ENCODE assay signal across 8 cellular contexts in the genomic region with DNA sequence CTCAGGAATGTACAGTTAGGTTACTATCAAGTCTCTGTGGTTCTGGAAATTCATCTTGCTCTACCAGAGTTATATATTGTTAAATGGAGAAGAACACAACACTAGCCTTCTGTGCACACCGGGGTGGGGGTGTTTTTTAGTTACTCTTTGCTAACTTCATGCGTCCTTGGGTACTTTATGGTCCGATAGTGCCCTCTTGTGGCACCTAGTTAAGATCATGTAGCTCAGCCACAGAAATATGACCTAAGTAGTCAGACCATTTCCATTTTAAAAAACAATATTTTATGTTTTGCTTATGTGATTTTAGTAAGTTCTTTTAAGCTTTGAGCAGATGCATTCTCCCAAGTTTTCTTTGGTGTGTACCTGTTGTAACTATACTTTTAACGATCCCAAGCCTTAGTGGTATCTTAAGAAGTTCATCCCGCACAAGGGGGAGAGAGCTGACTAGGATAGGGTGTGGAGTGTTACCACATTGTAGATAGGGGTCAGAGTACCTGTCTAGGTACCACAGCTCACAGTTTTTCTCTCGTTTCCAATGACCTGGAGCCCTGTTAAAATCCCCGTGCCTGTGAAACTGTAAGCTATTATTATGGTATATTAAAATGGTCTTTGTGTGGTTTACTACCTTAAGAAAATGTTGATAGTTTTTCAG. TPM values are rescaled to one million over a fixed set of nuclear protein-coding genes. Genes with fewer than 3 reads are reported as not detected.
DNase-seq lines count a peak whose midpoint lies in the region; ATAC-seq and TF ChIP-seq lines count a peak whose summit lies in the region.

No MANE protein-coding gene starts in this region.

- H3K27ac ChIP-seq in SU-DHL-6 (ENCODE audit: low read depth, low read length) = peak overlapping the region; percentile 36; the same call in 1 of the 2 replicates

- H3K36me3 ChIP-seq in SU-DHL-6 (ENCODE audit: low read length) = peaks cover 52% of the 10 kb centered on the region

- peak; percentile 64 for DNase-seq in NCI-H1436 (lab: John Stamatoyannopoulos, UW)
- peak; percentile 73 for DNase-seq in amniotic stem cell (lab: John Stamatoyannopoulos, UW)
- DNase-seq in left ventricle myocardium superior = no peak
- peak; percentile 71 for DNase-seq in sciatic nerve (ENCODE audit: low spot score)
- DNase-seq in posterior vena cava (ENCODE audit: low spot score) = no peak

- H3K27me3 ChIP-seq in SU-DHL-6 (ENCODE audit: low read length) = no peaks in the 10 kb centered on the region

- H3F3A ChIP-seq in SU-DHL-6 (ENCODE audit: insufficient read depth) = peaks cover 31% of the 10 kb centered on the region

- H3K4me2 ChIP-seq in SU-DHL-6 (ENCODE audit: low read depth, low read length, poor library complexity, severe bottlenecking) = peak overlapping the region; percentile 11

- H3K9me2 ChIP-seq in SU-DHL-6 (replicated peaks; ENCODE audit: insufficient read depth, low read length) = no peaks in the 10 kb centered on the region

- H3K9me3 ChIP-seq in SU-DHL-6 (ENCODE audit: insufficient read depth, low read length) = no peaks in the 10 kb centered on the region

- H3K9ac ChIP-seq in SU-DHL-6 (ENCODE audit: low read length) = no peak overlapping the region

- intact Hi-C loops in left ventricle myocardium superior (cut with micrococcal nuclease) (loop anchor here (5.0 kb wide), 1 partner anchor 138 kb away; the partner anchor contains the start of gene TRAPPC3), sciatic nerve (cut with DNase I) (loop anchor here (5.0 kb wide), 1 partner anchor 138 kb away; the partner anchor contains the start of gene TRAPPC3), posterior vena cava (cut with DNase I) (loop anchor here (2.0 to 5.0 kb wide), 3 partner anchors 123 to 188 kb away; no protein-coding TSS in a partner anchor)

- no peaks in the 10 kb centered on the region for H4K20me1 ChIP-seq in SU-DHL-6 (ENCODE audit: low read depth, low read length)

- H3K4me3 ChIP-seq in SU-DHL-6 (ENCODE audit: insufficient read depth, low read length, poor library complexity, severe bottlenecking) = no peak overlapping the region

- ATAC-seq in left ventricle myocardium superior (peak; percentile 81), sciatic nerve (peak; percentile 91), GM18868 (IDR thresholded peaks at IDR 0.05; ENCODE audit: unreplicated experiment) (no peak)

- peaks cover 31% of the 10 kb centered on the region for H3K79me2 ChIP-seq in SU-DHL-6 (ENCODE audit: insufficient read depth, low read length)

- peak; percentile 65 for TF ChIP-seq CTCF in GM12873 (IDR thresholded peaks at IDR 0.05; ENCODE audit: insufficient read depth, low read depth, low read length, missing control alignments)
- peak; percentile 61 for TF ChIP-seq CTCF in SU-DHL-6 (IDR thresholded peaks at IDR 0.05; ENCODE audit: insufficient read depth, low read length, poor library complexity, severe bottlenecking)

- H2AFZ ChIP-seq in SU-DHL-6 (ENCODE audit: low read depth, low read length, severe bottlenecking) = no peak overlapping the region

RNA-seq across cellular contexts. Expression of gene SH3D21, which starts 20.6 kb away (rescaled TPM):
- total RNA-seq in left ventricle myocardium superior = 1.1 TPM
- 9.8 TPM for total RNA-seq in sciatic nerve
- 1 to 10 TPM; 1.6 to 2.8 TPM for total RNA-seq in posterior vena cava

RNA-seq across cellular contexts. Expression of gene EVA1B, which starts 37.9 kb away (rescaled TPM):
- 10.8 TPM for total RNA-seq in left ventricle myocardium superior
- 36.4 TPM for total RNA-seq in sciatic nerve
- total RNA-seq in posterior vena cava = 10 to 100 TPM; 38.0 to 39.5 TPM

Comparison
In these comparisons a context has a peak if more than half of its experiments do, and no peak if none do; other contexts are left out.
1. DNase-seq: peak in NCI-H1436 (single experiment), amniotic stem cell (single experiment) and sciatic nerve (single experiment); none in left ventricle myocardium superior (single experiment) and posterior vena cava (single experiment).